1 cellular context compared by ENCODE assay signal in genomic region chr20:62208061-62208804, GRCh38.
TF ChIP-seq lines count a peak whose summit lies in the region.

No MANE protein-coding gene starts in this region.

TF ChIP-seq in K562, 482 proteins besides CTCF, POLR2A, EP300 and RAD21:
- TF ChIP-seq CXXC5 (CRISPR knock-in tag; IDR thresholded peaks at IDR 0.05) (0 out of 2 replicates have a peak, but pooled peaks have one; percentile 38), ZNF143 (CRISPR knock-in tag; IDR thresholded peaks at IDR 0.05) (no peak), MEIS2 (IDR thresholded peaks at IDR 0.05; ENCODE audit: partially characterized antibody) (peak; percentile 37), CBFA2T3 (IDR thresholded peaks at IDR 0.05) (peak; percentile 25; the same call in 1 of the 2 replicates), KDM1A (IDR thresholded peaks at IDR 0.05) (peak; percentile 15 to 41; a peak in 2 of 4 replicates)
- TF ChIP-seq, protein P1, sequence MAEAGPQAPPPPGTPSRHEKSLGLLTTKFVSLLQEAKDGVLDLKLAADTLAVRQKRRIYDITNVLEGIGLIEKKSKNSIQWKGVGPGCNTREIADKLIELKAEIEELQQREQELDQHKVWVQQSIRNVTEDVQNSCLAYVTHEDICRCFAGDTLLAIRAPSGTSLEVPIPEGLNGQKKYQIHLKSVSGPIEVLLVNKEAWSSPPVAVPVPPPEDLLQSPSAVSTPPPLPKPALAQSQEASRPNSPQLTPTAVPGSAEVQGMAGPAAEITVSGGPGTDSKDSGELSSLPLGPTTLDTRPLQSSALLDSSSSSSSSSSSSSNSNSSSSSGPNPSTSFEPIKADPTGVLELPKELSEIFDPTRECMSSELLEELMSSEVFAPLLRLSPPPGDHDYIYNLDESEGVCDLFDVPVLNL (CRISPR knock-in tag; IDR thresholded peaks at IDR 0.05; ENCODE audit: low read depth): no peak
